ENCODE assay signal across 35 cellular contexts in genomic region chr9:87778996-87779395, GRCh38.
"Had no signal": no experiment of that assay in that cellular context is flagged by ENCODE, and none has a peak within 500 bp of the region (broad histone marks: within the 10 kb centered on the region; RNA-seq: fewer than 3 reads in every experiment).

No MANE protein-coding gene starts in this region.

- H3K4me3 ChIP-seq: MG63 had no signal

- DNase-seq: Karpas-422, Kasumi-1, KG1, MG63, MM.1S, MV-4-11, NCI-H1048, NCI-H1092, NCI-H1092 treated with DMSO at 0.1 percent for 48 hours, NCI-H1105, NCI-H1105 treated with DMSO at 0.1 percent for 48 hours, NCI-H1417, NCI-H1417 treated with DMSO at 0.1 percent for 48 hours, NCI-H1436, NCI-H1436 treated with DMSO at 0.1 percent for 48 hours, NCI-H146, NCI-H1694, NCI-H1694 treated with DMSO at 0.1 percent for 48 hours, NCI-H187, NCI-H187 treated with DMSO at 0.1 percent for 48 hours, NCI-H1930, NCI-H2029, NCI-H2029 treated with DMSO at 0.1 percent for 48 hours, NCI-H2081, NCI-H2081 treated with DMSO at 0.1 percent for 48 hours, NCI-H2107, NCI-H2171, NCI-H2171 treated with DMSO at 0.1 percent for 48 hours, NCI-H2227 treated with DMSO at 0.1 percent for 48 hours, NCI-H226, NCI-H345, NCI-H446, NCI-H446 treated with DMSO at 0.1 percent for 48 hours, NCI-H510A, NCI-H510A treated with DMSO at 0.1 percent for 48 hours had no signal
